ENCODE assay signal across 9 cellular contexts in the genomic region with DNA sequence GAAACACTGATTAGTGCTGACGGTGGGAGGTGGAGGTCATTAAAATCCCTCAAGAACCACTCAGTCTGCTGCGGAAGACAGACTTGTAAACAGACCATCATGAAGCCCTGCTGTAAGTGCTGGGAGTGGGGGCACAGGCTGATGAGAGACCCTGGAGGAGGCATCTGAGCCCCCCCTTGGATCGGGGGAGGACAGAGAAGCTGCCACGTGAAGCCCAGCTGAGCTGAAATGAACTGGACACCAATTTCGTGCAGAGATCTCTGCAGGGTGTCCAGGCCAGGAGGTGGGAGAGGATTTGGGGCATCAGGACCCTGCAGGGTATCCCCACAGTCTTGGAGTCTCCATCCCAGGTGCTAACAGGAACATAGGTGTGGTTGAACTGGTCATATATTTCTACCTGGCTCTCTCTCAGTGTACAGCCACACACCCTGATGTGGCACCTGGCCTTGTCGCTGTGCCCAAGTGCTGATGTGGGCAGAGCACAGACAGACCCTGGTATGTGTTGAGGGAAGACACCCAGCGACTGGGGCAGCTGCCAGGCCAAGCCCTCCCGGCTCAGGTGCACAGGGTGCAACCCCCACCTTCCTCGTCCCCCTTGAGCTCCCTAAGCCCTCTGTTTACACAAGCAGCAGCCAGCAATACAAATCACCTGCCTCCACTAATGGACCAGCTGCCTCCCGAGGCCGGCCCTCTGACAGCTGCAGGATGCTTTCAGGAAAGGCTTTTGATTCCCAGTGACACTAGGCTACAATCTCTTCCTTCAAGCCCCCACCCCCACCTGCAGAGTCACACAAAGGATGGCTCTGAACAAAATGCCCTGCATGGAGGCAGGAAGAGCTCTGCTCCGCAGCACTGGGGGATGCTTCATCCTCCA.
DNase-seq lines count a peak whose midpoint lies in the region; ATAC-seq lines count a peak whose summit lies in the region.
"Had no signal": no experiment of that assay in that cellular context is flagged by ENCODE, and none has a peak within 500 bp of the region (broad histone marks: within the 10 kb centered on the region; RNA-seq: fewer than 3 reads in every experiment).

No MANE protein-coding gene starts in this region.

- no peaks in the 10 kb centered on the region; the same call in 1 of the 2 replicates for H3K27me3 ChIP-seq in H7 (ENCODE audit: control insufficient read depth, insufficient read depth, low read length)
- H3K27me3 ChIP-seq: testis had no signal

- ATAC-seq in GM19463 (IDR thresholded peaks at IDR 0.05; ENCODE audit: unreplicated experiment) (no peak), HG03521 (IDR thresholded peaks at IDR 0.05; ENCODE audit: unreplicated experiment) (no peak)

- peak; percentile 67 for DNase-seq in H7
- peak; percentile 71 for DNase-seq in NCI-H2107 (lab: John Stamatoyannopoulos, UW)
- peak; percentile 92 for DNase-seq in SHP77 treated with DMSO at 0.1 percent for 48 hours (lab: John Stamatoyannopoulos, UW)
- DNase-seq in retina = peak; percentile 72
- no peak for DNase-seq in stimulated activated CD4-positive, alpha-beta T cell treated with anti-CD3 and anti-CD28 coated beads, Interleukin-2, amount 100 ng/mL, for 48 hours
- DNase-seq: T-helper 2 cell, testis had no signal

- no peak overlapping the region for H3K4me3 ChIP-seq in H7 (ENCODE audit: insufficient read depth, low read depth, low read length)
- H3K4me3 ChIP-seq: testis had no signal

- no peaks in the 10 kb centered on the region for H3K36me3 ChIP-seq in H7 (replicated peaks; ENCODE audit: control insufficient read depth, insufficient read depth, low read length)

Comparison
In these comparisons a context has a peak if more than half of its experiments do, and no peak if none do; other contexts are left out.
1. DNase-seq: peak in H7 (single experiment), NCI-H2107 (single experiment), SHP77 treated with DMSO at 0.1 percent for 48 hours (single experiment) and retina (single experiment); none in stimulated activated CD4-positive, alpha-beta T cell treated with anti-CD3 and anti-CD28 coated beads, Interleukin-2, amount 100 ng/mL, for 48 hours (0 of 2).